ENCODE assay signal across 1 cellular context in the genomic region with DNA sequence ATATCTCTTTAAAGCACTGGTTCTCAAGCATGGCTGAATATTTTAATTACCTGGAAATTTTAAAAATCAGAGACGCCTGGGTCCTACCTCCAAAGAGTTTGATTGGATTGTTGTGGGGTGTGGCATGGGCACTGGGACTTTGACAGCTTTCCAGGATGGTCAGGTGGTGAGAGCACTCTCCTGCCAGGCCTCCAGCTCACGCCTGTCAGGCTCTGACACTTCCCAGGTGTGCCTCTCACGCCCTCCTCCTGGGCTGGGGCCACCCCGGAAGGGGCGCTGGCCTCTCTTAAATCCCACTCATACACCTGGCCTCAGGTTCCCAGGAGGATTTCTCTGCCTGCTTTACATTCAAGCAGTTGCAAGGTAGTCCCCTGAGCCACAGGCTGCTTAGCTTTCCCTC.
TF ChIP-seq lines count a peak whose summit lies in the region.

No MANE protein-coding gene starts in this region.

TF ChIP-seq in IMR-90, 13 proteins besides CTCF, POLR2A, EP300 and RAD21:
- no peak for TF ChIP-seq FOS (IDR thresholded peaks at IDR 0.05; ENCODE audit: low read depth, low read length)
- no peak for TF ChIP-seq NFE2L2 (IDR thresholded peaks at IDR 0.05; ENCODE audit: low read depth, low read length)
- TF ChIP-seq, protein P1, sequence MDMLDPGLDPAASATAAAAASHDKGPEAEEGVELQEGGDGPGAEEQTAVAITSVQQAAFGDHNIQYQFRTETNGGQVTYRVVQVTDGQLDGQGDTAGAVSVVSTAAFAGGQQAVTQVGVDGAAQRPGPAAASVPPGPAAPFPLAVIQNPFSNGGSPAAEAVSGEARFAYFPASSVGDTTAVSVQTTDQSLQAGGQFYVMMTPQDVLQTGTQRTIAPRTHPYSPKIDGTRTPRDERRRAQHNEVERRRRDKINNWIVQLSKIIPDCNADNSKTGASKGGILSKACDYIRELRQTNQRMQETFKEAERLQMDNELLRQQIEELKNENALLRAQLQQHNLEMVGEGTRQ (IDR thresholded peaks at IDR 0.05; ENCODE audit: low read depth, low read length), result no peak
- no peak for TF ChIP-seq RFX5 (IDR thresholded peaks at IDR 0.05; ENCODE audit: low read depth, low read length)
- no peak for TF ChIP-seq MAZ (IDR thresholded peaks at IDR 0.05; ENCODE audit: borderline replicate concordance, low read depth, low read length)
- TF ChIP-seq CEBPB (IDR thresholded peaks at IDR 0.05; ENCODE audit: low read depth, low read length), result no peak
- no peak for TF ChIP-seq BHLHE40 (IDR thresholded peaks at IDR 0.05; ENCODE audit: low read depth, low read length)
- no peak for TF ChIP-seq RCOR1 (IDR thresholded peaks at IDR 0.05; ENCODE audit: insufficient replicate concordance, low read length)
- no peak for TF ChIP-seq MXI1 (IDR thresholded peaks at IDR 0.05; ENCODE audit: borderline replicate concordance, low read depth, low read length)
- TF ChIP-seq, protein P2, sequence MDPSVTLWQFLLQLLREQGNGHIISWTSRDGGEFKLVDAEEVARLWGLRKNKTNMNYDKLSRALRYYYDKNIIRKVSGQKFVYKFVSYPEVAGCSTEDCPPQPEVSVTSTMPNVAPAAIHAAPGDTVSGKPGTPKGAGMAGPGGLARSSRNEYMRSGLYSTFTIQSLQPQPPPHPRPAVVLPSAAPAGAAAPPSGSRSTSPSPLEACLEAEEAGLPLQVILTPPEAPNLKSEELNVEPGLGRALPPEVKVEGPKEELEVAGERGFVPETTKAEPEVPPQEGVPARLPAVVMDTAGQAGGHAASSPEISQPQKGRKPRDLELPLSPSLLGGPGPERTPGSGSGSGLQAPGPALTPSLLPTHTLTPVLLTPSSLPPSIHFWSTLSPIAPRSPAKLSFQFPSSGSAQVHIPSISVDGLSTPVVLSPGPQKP (IDR thresholded peaks at IDR 0.05; ENCODE audit: borderline replicate concordance, low read depth, low read length), result no peak
- TF ChIP-seq MAFK (IDR thresholded peaks at IDR 0.05; ENCODE audit: low read depth, low read length), result no peak
- TF ChIP-seq CHD1 (IDR thresholded peaks at IDR 0.05; ENCODE audit: low read depth, low read length), result no peak
- no peak for TF ChIP-seq SMC3 (IDR thresholded peaks at IDR 0.05; ENCODE audit: low read depth, low read length)
